Comparison of ENCODE assay signal across 1 cellular context in the genomic region with DNA sequence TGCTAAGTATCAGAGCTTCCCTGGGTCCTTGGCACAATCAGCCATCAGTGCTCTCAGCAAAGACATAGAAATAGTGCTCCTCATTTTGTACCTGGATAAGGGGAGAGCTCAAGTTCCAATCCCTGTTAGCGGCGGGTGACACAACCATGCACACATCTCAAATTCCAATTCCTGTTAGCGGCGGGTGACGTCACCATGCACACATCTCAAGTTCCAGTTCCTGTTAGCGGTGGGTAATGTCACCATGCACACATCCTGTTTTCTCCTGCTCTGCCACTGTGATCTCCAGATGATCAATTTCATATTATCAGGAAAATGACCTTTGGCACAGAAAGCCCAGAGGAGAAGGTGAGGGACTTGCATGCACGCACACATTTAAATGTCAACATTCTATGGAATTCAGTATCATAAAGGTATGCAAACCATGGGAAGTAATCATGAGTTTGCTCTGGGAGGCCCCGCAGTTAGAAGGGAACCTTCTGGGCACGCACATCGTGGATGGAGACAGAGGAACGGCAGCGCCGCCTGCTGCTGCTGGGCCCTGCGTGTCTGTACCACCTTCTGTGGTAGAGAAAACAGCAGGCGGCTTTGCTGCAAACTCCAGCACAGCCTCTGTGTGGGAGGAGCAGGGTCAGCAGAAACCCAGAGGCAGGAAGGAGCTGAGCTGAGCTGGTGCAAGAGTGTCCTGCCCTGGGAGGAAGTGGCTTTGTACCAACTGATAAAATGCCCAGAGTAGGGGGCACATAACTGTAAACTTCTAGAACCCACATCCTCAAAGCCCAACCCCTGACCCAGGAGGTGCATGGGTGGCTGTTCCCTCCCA.
A peak's percentile ranks its signal among the peaks of the same experiment; 100 is the strongest.
TF ChIP-seq lines count a peak whose summit lies in the region.

No MANE protein-coding gene starts in this region.

TF ChIP-seq in HepG2, 621 proteins besides CTCF, POLR2A, EP300 and RAD21 (continued from another document and continues in another):
- TF ChIP-seq, protein P1, sequence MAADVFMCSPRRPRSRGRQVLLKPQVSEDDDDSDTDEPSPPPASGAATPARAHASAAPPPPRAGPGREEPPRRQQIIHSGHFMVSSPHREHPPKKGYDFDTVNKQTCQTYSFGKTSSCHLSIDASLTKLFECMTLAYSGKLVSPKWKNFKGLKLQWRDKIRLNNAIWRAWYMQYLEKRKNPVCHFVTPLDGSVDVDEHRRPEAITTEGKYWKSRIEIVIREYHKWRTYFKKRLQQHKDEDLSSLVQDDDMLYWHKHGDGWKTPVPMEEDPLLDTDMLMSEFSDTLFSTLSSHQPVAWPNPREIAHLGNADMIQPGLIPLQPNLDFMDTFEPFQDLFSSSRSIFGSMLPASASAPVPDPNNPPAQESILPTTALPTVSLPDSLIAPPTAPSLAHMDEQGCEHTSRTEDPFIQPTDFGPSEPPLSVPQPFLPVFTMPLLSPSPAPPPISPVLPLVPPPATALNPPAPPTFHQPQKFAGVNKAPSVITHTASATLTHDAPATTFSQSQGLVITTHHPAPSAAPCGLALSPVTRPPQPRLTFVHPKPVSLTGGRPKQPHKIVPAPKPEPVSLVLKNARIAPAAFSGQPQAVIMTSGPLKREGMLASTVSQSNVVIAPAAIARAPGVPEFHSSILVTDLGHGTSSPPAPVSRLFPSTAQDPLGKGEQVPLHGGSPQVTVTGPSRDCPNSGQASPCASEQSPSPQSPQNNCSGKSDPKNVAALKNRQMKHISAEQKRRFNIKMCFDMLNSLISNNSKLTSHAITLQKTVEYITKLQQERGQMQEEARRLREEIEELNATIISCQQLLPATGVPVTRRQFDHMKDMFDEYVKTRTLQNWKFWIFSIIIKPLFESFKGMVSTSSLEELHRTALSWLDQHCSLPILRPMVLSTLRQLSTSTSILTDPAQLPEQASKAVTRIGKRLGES (CRISPR knock-in tag; IDR thresholded peaks at IDR 0.05; ENCODE audit: borderline replicate concordance), result no peak
- TF ChIP-seq ZNF883 (CRISPR knock-in tag; IDR thresholded peaks at IDR 0.05; ENCODE audit: not compliant biosample characterization), result no peak
- TF ChIP-seq, protein P2, sequence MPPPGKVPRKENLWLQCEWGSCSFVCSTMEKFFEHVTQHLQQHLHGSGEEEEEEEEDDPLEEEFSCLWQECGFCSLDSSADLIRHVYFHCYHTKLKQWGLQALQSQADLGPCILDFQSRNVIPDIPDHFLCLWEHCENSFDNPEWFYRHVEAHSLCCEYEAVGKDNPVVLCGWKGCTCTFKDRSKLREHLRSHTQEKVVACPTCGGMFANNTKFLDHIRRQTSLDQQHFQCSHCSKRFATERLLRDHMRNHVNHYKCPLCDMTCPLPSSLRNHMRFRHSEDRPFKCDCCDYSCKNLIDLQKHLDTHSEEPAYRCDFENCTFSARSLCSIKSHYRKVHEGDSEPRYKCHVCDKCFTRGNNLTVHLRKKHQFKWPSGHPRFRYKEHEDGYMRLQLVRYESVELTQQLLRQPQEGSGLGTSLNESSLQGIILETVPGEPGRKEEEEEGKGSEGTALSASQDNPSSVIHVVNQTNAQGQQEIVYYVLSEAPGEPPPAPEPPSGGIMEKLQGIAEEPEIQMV (CRISPR knock-in tag; IDR thresholded peaks at IDR 0.05; ENCODE audit: low read depth), result peak; percentile 8; the same call in 1 of the 2 replicates
- no peak for TF ChIP-seq SMARCE1 (IDR thresholded peaks at IDR 0.05; ENCODE audit: borderline replicate concordance)
- TF ChIP-seq ZNF343 (CRISPR knock-in tag; IDR thresholded peaks at IDR 0.05), result no peak
- TF ChIP-seq ETV5 (CRISPR knock-in tag; IDR thresholded peaks at IDR 0.05; ENCODE audit: borderline replicate concordance), result peak; percentile 90
- TF ChIP-seq ZNF607 (CRISPR knock-in tag; IDR thresholded peaks at IDR 0.05; ENCODE audit: borderline replicate concordance), result 0 out of 2 replicates have a peak, but pooled peaks have one; percentile 54
- no peak for TF ChIP-seq ETV6 (CRISPR knock-in tag; conservative IDR thresholded peaks at IDR 0.05)
- TF ChIP-seq YEATS4 (CRISPR knock-in tag; IDR thresholded peaks at IDR 0.05; ENCODE audit: borderline replicate concordance), result peak; percentile 65; the same call in 1 of the 2 replicates
- TF ChIP-seq, protein P3, sequence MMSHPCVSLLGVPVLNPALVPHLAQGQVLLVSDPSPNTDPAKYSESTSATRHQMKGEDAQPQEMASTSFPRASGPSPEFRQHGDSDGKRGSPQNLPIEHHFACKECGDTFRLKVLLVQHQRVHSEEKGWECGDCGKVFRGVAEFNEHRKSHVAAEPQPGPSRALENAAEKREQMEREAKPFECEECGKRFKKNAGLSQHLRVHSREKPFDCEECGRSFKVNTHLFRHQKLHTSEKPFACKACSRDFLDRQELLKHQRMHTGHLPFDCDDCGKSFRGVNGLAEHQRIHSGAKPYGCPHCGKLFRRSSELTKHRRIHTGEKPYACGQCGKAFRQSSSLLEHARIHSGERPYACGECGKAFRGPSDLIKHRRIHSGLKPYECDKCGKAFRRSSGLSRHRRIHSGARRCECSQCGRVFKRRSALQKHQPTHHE (CRISPR knock-in tag; IDR thresholded peaks at IDR 0.05; ENCODE audit: borderline replicate concordance), result no peak
- TF ChIP-seq JUND (CRISPR knock-in tag; IDR thresholded peaks at IDR 0.05), result 0 out of 2 replicates have a peak, but pooled peaks have one; percentile 58
- TF ChIP-seq ZMYM2 (CRISPR knock-in tag; IDR thresholded peaks at IDR 0.05), result peak; percentile 49; the same call in 1 of the 2 replicates
- TF ChIP-seq FOXA1 (IDR thresholded peaks at IDR 0.05), result no peak
- TF ChIP-seq FOXA1 (CRISPR knock-in tag; IDR thresholded peaks at IDR 0.05), result no peak; the same call in 1 of the 2 replicates
- no peak for TF ChIP-seq ZNF329 (CRISPR knock-in tag; IDR thresholded peaks at IDR 0.05; ENCODE audit: low read depth)
- TF ChIP-seq GLI4 (CRISPR knock-in tag; IDR thresholded peaks at IDR 0.05; ENCODE audit: borderline replicate concordance), result no peak
- peak; percentile 50; the same call in 1 of the 2 replicates for TF ChIP-seq YEATS2 (CRISPR knock-in tag; IDR thresholded peaks at IDR 0.05; ENCODE audit: borderline replicate concordance)
- TF ChIP-seq NFE2 (CRISPR knock-in tag; IDR thresholded peaks at IDR 0.05), result no peak
- no peak for TF ChIP-seq NR3C1 (CRISPR knock-in tag; IDR thresholded peaks at IDR 0.05)
- no peak for TF ChIP-seq GPN1 (CRISPR knock-in tag; IDR thresholded peaks at IDR 0.05; ENCODE audit: borderline replicate concordance)
- TF ChIP-seq ZNF557 (CRISPR knock-in tag; IDR thresholded peaks at IDR 0.05), result no peak
- peak; percentile 61; the same call in 1 of the 2 replicates for TF ChIP-seq NCOA2 (CRISPR knock-in tag; IDR thresholded peaks at IDR 0.05)
- TF ChIP-seq, protein P4, sequence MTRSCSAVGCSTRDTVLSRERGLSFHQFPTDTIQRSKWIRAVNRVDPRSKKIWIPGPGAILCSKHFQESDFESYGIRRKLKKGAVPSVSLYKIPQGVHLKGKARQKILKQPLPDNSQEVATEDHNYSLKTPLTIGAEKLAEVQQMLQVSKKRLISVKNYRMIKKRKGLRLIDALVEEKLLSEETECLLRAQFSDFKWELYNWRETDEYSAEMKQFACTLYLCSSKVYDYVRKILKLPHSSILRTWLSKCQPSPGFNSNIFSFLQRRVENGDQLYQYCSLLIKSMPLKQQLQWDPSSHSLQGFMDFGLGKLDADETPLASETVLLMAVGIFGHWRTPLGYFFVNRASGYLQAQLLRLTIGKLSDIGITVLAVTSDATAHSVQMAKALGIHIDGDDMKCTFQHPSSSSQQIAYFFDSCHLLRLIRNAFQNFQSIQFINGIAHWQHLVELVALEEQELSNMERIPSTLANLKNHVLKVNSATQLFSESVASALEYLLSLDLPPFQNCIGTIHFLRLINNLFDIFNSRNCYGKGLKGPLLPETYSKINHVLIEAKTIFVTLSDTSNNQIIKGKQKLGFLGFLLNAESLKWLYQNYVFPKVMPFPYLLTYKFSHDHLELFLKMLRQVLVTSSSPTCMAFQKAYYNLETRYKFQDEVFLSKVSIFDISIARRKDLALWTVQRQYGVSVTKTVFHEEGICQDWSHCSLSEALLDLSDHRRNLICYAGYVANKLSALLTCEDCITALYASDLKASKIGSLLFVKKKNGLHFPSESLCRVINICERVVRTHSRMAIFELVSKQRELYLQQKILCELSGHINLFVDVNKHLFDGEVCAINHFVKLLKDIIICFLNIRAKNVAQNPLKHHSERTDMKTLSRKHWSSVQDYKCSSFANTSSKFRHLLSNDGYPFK (CRISPR knock-in tag; IDR thresholded peaks at IDR 0.05; ENCODE audit: borderline replicate concordance), result no peak
- no peak for TF ChIP-seq NAIF1 (CRISPR knock-in tag; IDR thresholded peaks at IDR 0.05; ENCODE audit: borderline replicate concordance)
- no peak for TF ChIP-seq PRMT3 (CRISPR knock-in tag; IDR thresholded peaks at IDR 0.05; ENCODE audit: borderline replicate concordance, low read depth)
- TF ChIP-seq ZFP82 (CRISPR knock-in tag; IDR thresholded peaks at IDR 0.05; ENCODE audit: borderline replicate concordance), result no peak
- TF ChIP-seq RARA (CRISPR knock-in tag; IDR thresholded peaks at IDR 0.05), result no peak; the same call in 1 of the 2 replicates
- TF ChIP-seq MAFK (conservative IDR thresholded peaks at IDR 0.05 in 1 of 2, IDR thresholded peaks at IDR 0.05 in 1 of 2; ENCODE audit: low read length in 2 of 2), result 0 out of 4 replicates have a peak, but pooled peaks have one; percentile 7 to 10
- peak; percentile 69; the same call in 1 of the 2 replicates for TF ChIP-seq HDAC2 (CRISPR knock-in tag; IDR thresholded peaks at IDR 0.05)
- TF ChIP-seq ZNF777 (CRISPR knock-in tag; IDR thresholded peaks at IDR 0.05), result no peak
- TF ChIP-seq, protein P5, sequence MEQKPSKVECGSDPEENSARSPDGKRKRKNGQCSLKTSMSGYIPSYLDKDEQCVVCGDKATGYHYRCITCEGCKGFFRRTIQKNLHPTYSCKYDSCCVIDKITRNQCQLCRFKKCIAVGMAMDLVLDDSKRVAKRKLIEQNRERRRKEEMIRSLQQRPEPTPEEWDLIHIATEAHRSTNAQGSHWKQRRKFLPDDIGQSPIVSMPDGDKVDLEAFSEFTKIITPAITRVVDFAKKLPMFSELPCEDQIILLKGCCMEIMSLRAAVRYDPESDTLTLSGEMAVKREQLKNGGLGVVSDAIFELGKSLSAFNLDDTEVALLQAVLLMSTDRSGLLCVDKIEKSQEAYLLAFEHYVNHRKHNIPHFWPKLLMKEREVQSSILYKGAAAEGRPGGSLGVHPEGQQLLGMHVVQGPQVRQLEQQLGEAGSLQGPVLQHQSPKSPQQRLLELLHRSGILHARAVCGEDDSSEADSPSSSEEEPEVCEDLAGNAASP (CRISPR knock-in tag; IDR thresholded peaks at IDR 0.05; ENCODE audit: borderline replicate concordance), result no peak
- no peak for TF ChIP-seq LCORL (IDR thresholded peaks at IDR 0.05)
- peak; percentile 76 for TF ChIP-seq LCORL (CRISPR knock-in tag; IDR thresholded peaks at IDR 0.05)
- no peak for TF ChIP-seq ZNF589 (CRISPR knock-in tag; conservative IDR thresholded peaks at IDR 0.05)
- TF ChIP-seq, protein P6, sequence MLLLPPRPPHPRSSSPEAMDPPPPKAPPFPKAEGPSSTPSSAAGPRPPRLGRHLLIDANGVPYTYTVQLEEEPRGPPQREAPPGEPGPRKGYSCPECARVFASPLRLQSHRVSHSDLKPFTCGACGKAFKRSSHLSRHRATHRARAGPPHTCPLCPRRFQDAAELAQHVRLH (CRISPR knock-in tag; IDR thresholded peaks at IDR 0.05; ENCODE audit: borderline replicate concordance, low read depth), result peak; percentile 74; the same call in 1 of the 2 replicates
- peak; percentile 21; the same call in 1 of the 2 replicates for TF ChIP-seq FOXK1 (CRISPR knock-in tag; IDR thresholded peaks at IDR 0.05; ENCODE audit: borderline replicate concordance, low read depth)
- 0 out of 2 replicates have a peak, but pooled peaks have one; percentile 53 for TF ChIP-seq HOXA5 (CRISPR knock-in tag; IDR thresholded peaks at IDR 0.05)
- TF ChIP-seq ERF (CRISPR knock-in tag; IDR thresholded peaks at IDR 0.05), result peak; percentile 72
- TF ChIP-seq ZNF256 (CRISPR knock-in tag; conservative IDR thresholded peaks at IDR 0.05), result no peak
- TF ChIP-seq MIXL1 (CRISPR knock-in tag; IDR thresholded peaks at IDR 0.05), result peak; percentile 41; the same call in 1 of the 2 replicates
- TF ChIP-seq, protein P7, sequence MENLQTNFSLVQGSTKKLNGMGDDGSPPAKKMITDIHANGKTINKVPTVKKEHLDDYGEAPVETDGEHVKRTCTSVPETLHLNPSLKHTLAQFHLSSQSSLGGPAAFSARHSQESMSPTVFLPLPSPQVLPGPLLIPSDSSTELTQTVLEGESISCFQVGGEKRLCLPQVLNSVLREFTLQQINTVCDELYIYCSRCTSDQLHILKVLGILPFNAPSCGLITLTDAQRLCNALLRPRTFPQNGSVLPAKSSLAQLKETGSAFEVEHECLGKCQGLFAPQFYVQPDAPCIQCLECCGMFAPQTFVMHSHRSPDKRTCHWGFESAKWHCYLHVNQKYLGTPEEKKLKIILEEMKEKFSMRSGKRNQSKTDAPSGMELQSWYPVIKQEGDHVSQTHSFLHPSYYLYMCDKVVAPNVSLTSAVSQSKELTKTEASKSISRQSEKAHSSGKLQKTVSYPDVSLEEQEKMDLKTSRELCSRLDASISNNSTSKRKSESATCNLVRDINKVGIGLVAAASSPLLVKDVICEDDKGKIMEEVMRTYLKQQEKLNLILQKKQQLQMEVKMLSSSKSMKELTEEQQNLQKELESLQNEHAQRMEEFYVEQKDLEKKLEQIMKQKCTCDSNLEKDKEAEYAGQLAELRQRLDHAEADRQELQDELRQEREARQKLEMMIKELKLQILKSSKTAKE (CRISPR knock-in tag; IDR thresholded peaks at IDR 0.05; ENCODE audit: borderline replicate concordance), result no peak; the same call in 1 of the 2 replicates
- no peak; the same call in 1 of the 2 replicates for TF ChIP-seq DNMT3B (CRISPR knock-in tag; conservative IDR thresholded peaks at IDR 0.05)
- TF ChIP-seq MEIS2 (CRISPR knock-in tag; IDR thresholded peaks at IDR 0.05), result no peak; the same call in 1 of the 2 replicates
- no peak for TF ChIP-seq HMGA1 (CRISPR knock-in tag; conservative IDR thresholded peaks at IDR 0.05)
- TF ChIP-seq ZNF547 (CRISPR knock-in tag; IDR thresholded peaks at IDR 0.05), result no peak
- no peak for TF ChIP-seq SRSF9 (IDR thresholded peaks at IDR 0.05; ENCODE audit: borderline replicate concordance, insufficient read depth, low read depth, low read length, poor library complexity, severe bottlenecking)
- TF ChIP-seq, protein P8, sequence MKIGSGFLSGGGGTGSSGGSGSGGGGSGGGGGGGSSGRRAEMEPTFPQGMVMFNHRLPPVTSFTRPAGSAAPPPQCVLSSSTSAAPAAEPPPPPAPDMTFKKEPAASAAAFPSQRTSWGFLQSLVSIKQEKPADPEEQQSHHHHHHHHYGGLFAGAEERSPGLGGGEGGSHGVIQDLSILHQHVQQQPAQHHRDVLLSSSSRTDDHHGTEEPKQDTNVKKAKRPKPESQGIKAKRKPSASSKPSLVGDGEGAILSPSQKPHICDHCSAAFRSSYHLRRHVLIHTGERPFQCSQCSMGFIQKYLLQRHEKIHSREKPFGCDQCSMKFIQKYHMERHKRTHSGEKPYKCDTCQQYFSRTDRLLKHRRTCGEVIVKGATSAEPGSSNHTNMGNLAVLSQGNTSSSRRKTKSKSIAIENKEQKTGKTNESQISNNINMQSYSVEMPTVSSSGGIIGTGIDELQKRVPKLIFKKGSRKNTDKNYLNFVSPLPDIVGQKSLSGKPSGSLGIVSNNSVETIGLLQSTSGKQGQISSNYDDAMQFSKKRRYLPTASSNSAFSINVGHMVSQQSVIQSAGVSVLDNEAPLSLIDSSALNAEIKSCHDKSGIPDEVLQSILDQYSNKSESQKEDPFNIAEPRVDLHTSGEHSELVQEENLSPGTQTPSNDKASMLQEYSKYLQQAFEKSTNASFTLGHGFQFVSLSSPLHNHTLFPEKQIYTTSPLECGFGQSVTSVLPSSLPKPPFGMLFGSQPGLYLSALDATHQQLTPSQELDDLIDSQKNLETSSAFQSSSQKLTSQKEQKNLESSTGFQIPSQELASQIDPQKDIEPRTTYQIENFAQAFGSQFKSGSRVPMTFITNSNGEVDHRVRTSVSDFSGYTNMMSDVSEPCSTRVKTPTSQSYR (CRISPR knock-in tag; IDR thresholded peaks at IDR 0.05; ENCODE audit: borderline replicate concordance), result no peak
- no peak for TF ChIP-seq ZNF121 (CRISPR knock-in tag; IDR thresholded peaks at IDR 0.05)
- no peak for TF ChIP-seq ZNF567 (CRISPR knock-in tag; IDR thresholded peaks at IDR 0.05; ENCODE audit: borderline replicate concordance)
- no peak for TF ChIP-seq TOE1 (CRISPR knock-in tag; IDR thresholded peaks at IDR 0.05)
